ENCODE assay signal across 34 cellular contexts in the genomic region with DNA sequence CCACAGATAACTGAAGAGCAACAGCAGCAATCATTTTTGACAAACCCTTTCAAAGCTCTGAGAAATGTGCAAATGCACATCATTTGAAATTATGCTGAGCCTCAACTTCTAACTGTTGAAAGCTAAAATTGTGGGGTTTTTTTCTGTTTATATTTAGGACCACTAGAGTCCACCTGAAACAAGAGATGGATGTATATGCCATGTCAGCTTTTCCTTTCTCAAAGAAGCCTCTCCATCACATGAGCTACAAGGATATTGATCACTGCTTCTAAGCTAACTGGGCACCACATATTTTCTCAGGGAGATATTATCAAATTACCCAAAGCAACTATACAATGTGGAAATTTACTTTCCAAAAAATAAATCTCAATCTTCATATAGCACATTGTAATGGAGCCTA.
"Had no signal": no experiment of that assay in that cellular context is flagged by ENCODE, and none has a peak within 500 bp of the region (broad histone marks: within the 10 kb centered on the region; RNA-seq: fewer than 3 reads in every experiment).

No MANE protein-coding gene starts in this region.

- DNase-seq: activated effector memory CD4-positive, alpha-beta T cell treated with anti-CD3 and anti-CD28 coated beads, Interleukin-2, amount 50 U/mL, for 16 hours; activated effector memory CD4-positive, alpha-beta T cell treated with Interleukin-2 at 50 U/mL for 16 hours; activated gamma-delta T cell; activated gamma-delta T cell treated with Interleukin-2 at 50 U/mL for 16 hours; activated naive CD4-positive, alpha-beta T cell; activated naive CD4-positive, alpha-beta T cell treated with anti-CD3 and anti-CD28 coated beads for 36 hours; activated naive CD4-positive, alpha-beta T cell treated with anti-CD3 and anti-CD28 coated beads, Interleukin-2, amount 10 ng/mL, durations not matched to agents 7 days and 5 days; activated naive CD4-positive, alpha-beta T cell treated with anti-CD3 and anti-CD28 coated beads, Interleukin-2, amount 50 U/mL, for 16 hours; activated naive CD4-positive, alpha-beta T cell treated with Interleukin-2 at 50 U/mL for 16 hours; activated naive CD8-positive, alpha-beta T cell treated with anti-CD3 and anti-CD28 coated beads for 36 hours; activated naive CD8-positive, alpha-beta T cell treated with anti-CD3 and anti-CD28 coated beads, Interleukin-2, amount 10 ng/mL, durations not matched to agents 7 days and 5 days; activated naive CD8-positive, alpha-beta T cell treated with anti-CD3 and anti-CD28 coated beads, Interleukin-2, amount 50 U/mL, for 24 hours; activated T-cell treated with anti-CD3 and anti-CD28 coated beads, Interleukin-2, amount 50 U/mL, for 1 hour; activated T-cell treated with anti-CD3 and anti-CD28 coated beads, Interleukin-2, amount 50 U/mL, for 24 hours; activated T-cell treated with anti-CD3 and anti-CD28 coated beads, Interleukin-2, amount 50 U/mL, for 4 hours; activated T-cell treated with anti-CD3 and anti-CD28 coated beads, Interleukin-2, amount 50 U/mL, for 48 hours; activated T-cell treated with anti-CD3 and anti-CD28 coated beads, Interleukin-2, amount 50 U/mL, for 72 hours; adrenal gland; amniotic stem cell; amygdala; anterior cingulate cortex; aorta; body of pancreas; brain microvascular endothelial cell; caudate nucleus; central memory CD4-positive, alpha-beta T cell; cerebellar nuclear complex had no signal

- H3K4me1 ChIP-seq: adrenal gland, ascending aorta, body of pancreas, breast epithelium had no signal

- FAIRE-seq: astrocyte, bronchial epithelial cell had no signal

- ATAC-seq: activated naive CD4-positive, alpha-beta T cell treated with anti-CD3 and anti-CD28 coated beads, Interleukin-2, amount 50 U/mL, for 72 hours; activated naive CD8-positive, alpha-beta T cell treated with anti-CD3 and anti-CD28 coated beads, Interleukin-2, amount 50 U/mL, for 24 hours; activated T-cell treated with anti-CD3 and anti-CD28 coated beads, Interleukin-2, amount 50 U/mL, for 4 hours; activated T-cell treated with anti-CD3 and anti-CD28 coated beads, Interleukin-2, amount 50 U/mL, for 72 hours; activated T-helper 17 cell treated with anti-CD3 and anti-CD28 coated beads, Interleukin-2, amount 50 U/mL, for 72 hours; body of pancreas had no signal

- H3K9me3 ChIP-seq: adrenal gland, ascending aorta, body of pancreas, breast epithelium had no signal

- H3K4me3 ChIP-seq: adrenal gland, ascending aorta, body of pancreas, breast epithelium, cardiac muscle cell had no signal

- H3K27ac ChIP-seq: adrenal gland, ascending aorta, body of pancreas, brain microvascular endothelial cell, breast epithelium, cardiac muscle cell had no signal

- H3K36me3 ChIP-seq: adrenal gland, ascending aorta, brain microvascular endothelial cell, breast epithelium, cardiac muscle cell had no signal

- H3K27me3 ChIP-seq: adrenal gland, ascending aorta, body of pancreas, brain microvascular endothelial cell, breast epithelium, cardiac muscle cell had no signal
